Comparison of ENCODE assay signal across 16 cellular contexts in genomic region chr4:56940403-56940802, GRCh38. TPM values are rescaled to one million over a fixed set of nuclear protein-coding genes. Genes with fewer than 3 reads are reported as not detected.
DNase-seq lines count a peak whose midpoint lies in the region; ATAC-seq and TF ChIP-seq lines count a peak whose summit lies in the region.
"Had no signal": no experiment of that assay in that cellular context is flagged by ENCODE, and none has a peak within 500 bp of the region (broad histone marks: within the 10 kb centered on the region; RNA-seq: fewer than 3 reads in every experiment).

No MANE protein-coding gene starts in this region.

- no peak overlapping the region for H3K27ac ChIP-seq in right cardiac atrium (ENCODE audit: low read length)
- H3K27ac ChIP-seq: A549; BLaER1 treated with 17β-estradiol and CSF1 and Interleukin-3, amounts not matched to agents 10 nM and 100 nM; C4-2B had no signal

- DNase-seq in left ventricle myocardium superior (no peak), right cardiac atrium (no peak), osteocyte (ENCODE audit: extremely low spot score, unreplicated experiment) (peak; percentile 34), NOMO-1 treated with dmso at 0.1 percent for 144 hours (lab: John Stamatoyannopoulos, UW; ENCODE audit: unreplicated experiment) (no peak)
- DNase-seq: AML-193; Caco-2; Calu3; CD4-positive, alpha-beta T cell; CD8-positive, alpha-beta T cell; DMS79 treated with DMSO at 0.1 percent for 48 hours; GF-D8 had no signal

- 78% methylated on average over 12 of the region's 12 CpGs for WGBS in right cardiac atrium

- peaks cover 5% of the 10 kb centered on the region for H3K4me1 Mint-ChIP-seq in osteocyte (ENCODE audit: unreplicated experiment)
- H3K4me1 Mint-ChIP-seq: B cell had no signal

- no peak overlapping the region for H3K27ac Mint-ChIP-seq in osteocyte (ENCODE audit: unreplicated experiment)
- H3K27ac Mint-ChIP-seq: B cell; CD4-positive, alpha-beta T cell; CD8-positive, alpha-beta T cell had no signal

- no peaks in the 10 kb centered on the region for H3K27me3 ChIP-seq in right cardiac atrium (ENCODE audit: control insufficient read depth, insufficient read depth)
- H3K27me3 ChIP-seq: BLaER1 treated with 17β-estradiol and CSF1 and Interleukin-3, amounts not matched to agents 10 nM and 100 nM had no signal

- intact Hi-C loops in left ventricle myocardium superior (cut with micrococcal nuclease) = no loop called here
- intact Hi-C loops in right cardiac atrium (cut with DNase I) = no loop called here

- no peaks in the 10 kb centered on the region for H3K9me3 ChIP-seq in right cardiac atrium (ENCODE audit: control insufficient read depth, low read length)
- H3K9me3 ChIP-seq: A549; BLaER1 treated with 17β-estradiol and CSF1 and Interleukin-3, amounts not matched to agents 10 nM and 100 nM; Caco-2 had no signal

- TF ChIP-seq CTCF in osteocyte (IDR thresholded peaks at IDR 0.05) = no peak

- H3K4me1 ChIP-seq in right cardiac atrium (ENCODE audit: control insufficient read depth, insufficient read depth, low read length) = no peaks in the 10 kb centered on the region
- H3K4me1 ChIP-seq: Caco-2 had no signal

- H3K36me3 Mint-ChIP-seq in osteocyte (ENCODE audit: unreplicated experiment) = peaks cover 28% of the 10 kb centered on the region

- no peak overlapping the region for H3K4me3 Mint-ChIP-seq in osteocyte (ENCODE audit: unreplicated experiment)
- H3K4me3 Mint-ChIP-seq: B cell; CD4-positive, alpha-beta T cell; CD8-positive, alpha-beta T cell had no signal

- H3K9me3 Mint-ChIP-seq in osteocyte (ENCODE audit: unreplicated experiment) = no peaks in the 10 kb centered on the region
- H3K9me3 Mint-ChIP-seq: CD4-positive, alpha-beta T cell; CD8-positive, alpha-beta T cell had no signal

- no peak overlapping the region for H3K4me3 ChIP-seq in right cardiac atrium (ENCODE audit: low read length)
- H3K4me3 ChIP-seq: A549; BLaER1 treated with 17β-estradiol and CSF1 and Interleukin-3, amounts not matched to agents 10 nM and 100 nM had no signal

- no peaks in the 10 kb centered on the region for H3K27me3 Mint-ChIP-seq in osteocyte (ENCODE audit: unreplicated experiment)
- H3K27me3 Mint-ChIP-seq: B cell; CD4-positive, alpha-beta T cell had no signal

- peak; percentile 52 for ATAC-seq in left ventricle myocardium superior
- ATAC-seq in right cardiac atrium = no peak
- ATAC-seq in HG02973 (IDR thresholded peaks at IDR 0.05; ENCODE audit: unreplicated experiment) = no peak
- ATAC-seq: A549; CD8-positive, alpha-beta T cell had no signal

RNA-seq across cellular contexts. Expression of gene REST, which starts 32.7 kb away (rescaled TPM):
- 24.2 TPM for total RNA-seq in left ventricle myocardium superior
- total RNA-seq in right cardiac atrium = 10 to 100 TPM; 30.8 to 35.4 (median 34.6) TPM
- polyA plus RNA-seq in right cardiac atrium = 5.6 TPM
- 55.5 and 61.1 TPM in 2 replicates for total RNA-seq in osteocyte

RNA-seq across cellular contexts. Expression of gene NOA1, which starts 37.0 kb away (rescaled TPM):
- total RNA-seq in left ventricle myocardium superior = 13.0 TPM
- 10 to 100 TPM in 2 of 4 donors, 1 to 10 TPM in 2; 8.4 to 12.5 (median 10.5) TPM for total RNA-seq in right cardiac atrium
- polyA plus RNA-seq in right cardiac atrium = 7.8 TPM
- 20.7 and 21.6 TPM in 2 replicates for total RNA-seq in osteocyte

RNA-seq across cellular contexts. Expression of gene POLR2B, which starts 38.3 kb away (rescaled TPM):
- total RNA-seq in left ventricle myocardium superior (68.3 TPM), right cardiac atrium (10 to 100 TPM; 69.3 to 80.9 (median 73.9) TPM), osteocyte (74.2 and 79.4 TPM in 2 replicates)
- polyA plus RNA-seq in right cardiac atrium = 38.1 TPM
